In the genomic region with DNA sequence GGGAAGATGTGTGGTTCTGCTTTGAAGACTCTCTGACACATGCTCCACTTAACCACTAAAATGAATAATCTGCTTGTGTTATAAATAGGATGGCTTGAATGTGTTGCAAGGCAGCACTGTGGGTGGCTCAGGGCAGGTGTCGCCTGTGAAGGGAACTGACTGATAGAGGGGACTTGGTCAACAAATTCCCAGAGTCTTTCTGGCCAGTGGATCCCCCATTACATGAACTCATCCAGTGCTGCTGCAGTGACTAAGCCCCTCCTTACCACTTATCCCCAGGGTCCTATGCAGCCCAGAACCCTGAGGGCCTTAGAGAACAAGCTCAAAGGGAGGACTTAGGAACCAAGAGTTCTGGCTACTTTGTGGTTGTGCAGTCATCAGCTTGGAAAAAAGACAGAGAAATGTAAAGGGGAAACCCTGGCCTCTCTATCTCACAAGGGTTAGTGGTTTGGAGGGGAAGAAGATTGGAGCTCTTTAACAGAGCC, we compare ENCODE assay signal across 11 cellular contexts.
A peak's percentile ranks its signal among the peaks of the same experiment; 100 is the strongest.
DNase-seq lines count a peak whose midpoint lies in the region; ATAC-seq lines count a peak whose summit lies in the region.
"Had no signal": no experiment of that assay in that cellular context is flagged by ENCODE, and none has a peak within 500 bp of the region (broad histone marks: within the 10 kb centered on the region; RNA-seq: fewer than 3 reads in every experiment).

No MANE protein-coding gene starts in this region.

- H3K4me3 Mint-ChIP-seq in activated T-cell treated with anti-CD3 and anti-CD28 coated beads, Interleukin-2, amount 50 U/mL, for 72 hours: peak overlapping the region; percentile 29 to 46
- H3K4me3 Mint-ChIP-seq: B cell had no signal

- peaks cover 47% of the 10 kb centered on the region for H3K4me1 Mint-ChIP-seq in activated T-cell treated with anti-CD3 and anti-CD28 coated beads, Interleukin-2, amount 50 U/mL, for 72 hours (ENCODE audit: low read depth)

- H3K27ac Mint-ChIP-seq in activated T-cell treated with anti-CD3 and anti-CD28 coated beads, Interleukin-2, amount 50 U/mL, for 72 hours: no peak overlapping the region
- H3K27ac Mint-ChIP-seq: B cell had no signal

- ATAC-seq in HG02938 (IDR thresholded peaks at IDR 0.05; ENCODE audit: unreplicated experiment) (peak; percentile 30), HG03025 (IDR thresholded peaks at IDR 0.05; ENCODE audit: low FRiP score, unreplicated experiment) (no peak)
- ATAC-seq in activated T-cell treated with anti-CD3 and anti-CD28 coated beads, Interleukin-2, amount 50 U/mL, for 72 hours (replicated peaks in 1 of 2): peak; percentile 65 to 79

- DNase-seq in activated CD8-positive, alpha-beta memory T cell treated with anti-CD3 and anti-CD28 coated beads, Interleukin-2, amount 50 U/mL, for 48 hours: peak; percentile 62
- no peak for DNase-seq in activated CD8-positive, alpha-beta memory T cell treated with anti-CD3 and anti-CD28 coated beads for 24 hours
- peak; percentile 41 to 49 for DNase-seq in activated T-cell treated with anti-CD3 and anti-CD28 coated beads, Interleukin-2, amount 50 U/mL, for 72 hours
- DNase-seq in stimulated activated CD8-positive, alpha-beta memory T cell treated with anti-CD3 and anti-CD28 coated beads, Interleukin-2, amount 100 ng/mL, for 48 hours (ENCODE audit: low read depth in 2 of 2): peak; percentile 11 to 38
- DNase-seq in SHP77 treated with DMSO at 0.1 percent for 48 hours (lab: John Stamatoyannopoulos, UW) (no peak), NCI-H1417 treated with DMSO at 0.1 percent for 48 hours (lab: John Stamatoyannopoulos, UW) (no peak)
- DNase-seq: left cardiac atrium, MM.1S had no signal

- no peaks in the 10 kb centered on the region for H3K9me3 Mint-ChIP-seq in activated T-cell treated with anti-CD3 and anti-CD28 coated beads, Interleukin-2, amount 50 U/mL, for 72 hours

- H3K27me3 Mint-ChIP-seq in activated T-cell treated with anti-CD3 and anti-CD28 coated beads, Interleukin-2, amount 50 U/mL, for 72 hours (ENCODE audit: low read depth): peaks cover 21% of the 10 kb centered on the region

- H3K36me3 Mint-ChIP-seq in activated T-cell treated with anti-CD3 and anti-CD28 coated beads, Interleukin-2, amount 50 U/mL, for 72 hours (ENCODE audit: insufficient read depth in 2 of 2): no peaks in the 10 kb centered on the region

Comparison
In these comparisons a context has a peak if more than half of its experiments do, and no peak if none do; other contexts are left out.
1. DNase-seq: peak in activated CD8-positive, alpha-beta memory T cell treated with anti-CD3 and anti-CD28 coated beads, Interleukin-2, amount 50 U/mL, for 48 hours (single experiment), activated T-cell treated with anti-CD3 and anti-CD28 coated beads, Interleukin-2, amount 50 U/mL, for 72 hours (2 of 2) and stimulated activated CD8-positive, alpha-beta memory T cell treated with anti-CD3 and anti-CD28 coated beads, Interleukin-2, amount 100 ng/mL, for 48 hours (2 of 2); none in activated CD8-positive, alpha-beta memory T cell treated with anti-CD3 and anti-CD28 coated beads for 24 hours (single experiment), SHP77 treated with DMSO at 0.1 percent for 48 hours (single experiment) and NCI-H1417 treated with DMSO at 0.1 percent for 48 hours (single experiment).